10 cellular contexts compared by ENCODE assay signal in the genomic region with DNA sequence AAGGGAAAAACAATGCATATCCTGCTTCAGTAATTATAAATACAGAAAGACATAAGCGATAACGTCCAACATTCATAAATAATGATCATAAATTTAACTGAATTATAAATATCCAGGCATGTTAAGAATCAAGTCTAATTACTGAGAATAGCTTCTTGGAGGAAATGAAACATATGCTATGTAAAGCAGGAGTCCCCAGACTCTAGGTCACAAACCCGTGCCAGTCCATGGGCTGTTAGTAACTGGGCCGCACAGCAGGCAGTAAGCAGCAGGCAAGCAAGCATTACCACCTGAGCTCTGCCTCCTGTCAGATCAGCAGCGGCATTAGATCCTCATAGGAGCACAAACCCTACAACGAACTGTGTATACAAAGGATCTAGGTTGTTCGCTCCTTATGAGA. TPM values are rescaled to one million over a fixed set of nuclear protein-coding genes. Genes with fewer than 3 reads are reported as not detected.
DNase-seq lines count a peak whose midpoint lies in the region; ATAC-seq, FAIRE-seq and TF ChIP-seq lines count a peak whose summit lies in the region.
"Had no signal": no experiment of that assay in that cellular context is flagged by ENCODE, and none has a peak within 500 bp of the region (broad histone marks: within the 10 kb centered on the region; RNA-seq: fewer than 3 reads in every experiment).

No MANE protein-coding gene starts in this region.

- peaks cover 5% of the 10 kb centered on the region for H3K9me3 ChIP-seq in endodermal cell (ENCODE audit: control insufficient read depth, low read length)

- TF ChIP-seq CTCF in GM20000 (IDR thresholded peaks at IDR 0.05; ENCODE audit: extremely low read depth, missing control alignments), result no peak
- no peak for TF ChIP-seq CTCF in endodermal cell (conservative IDR thresholded peaks at IDR 0.05)

- no peak overlapping the region for H3K4me3 Mint-ChIP-seq in endodermal cell
- no peak overlapping the region for H3K4me3 Mint-ChIP-seq in activated naive CD4-positive, alpha-beta T cell treated with anti-CD3 and anti-CD28 coated beads for 36 hours

- 40 to 72% methylated on average over 1 to 7 of the region's 7 CpGs for WGBS in endodermal cell (ENCODE audit: insufficient coverage in 1 of 2, insufficient read length in 1 of 2), 2 experiments

- intact Hi-C loops in activated naive CD4-positive, alpha-beta T cell treated with anti-CD3 and anti-CD28 coated beads for 36 hours (cut with micrococcal nuclease), result loop anchor here (1.0 to 2.0 kb wide), 2 partner anchors 50 to 106 kb away; a partner anchor contains a TSS

- no peak overlapping the region for H3K27ac ChIP-seq in endodermal cell (ENCODE audit: low read depth, low read length)
- H3K27ac ChIP-seq: skin epidermis had no signal

- DNase-seq in GM12891 (ENCODE audit: insufficient read length, low spot score), result no peak
- DNase-seq in GM20000 (ENCODE audit: low spot score), result peak; percentile 14
- peak; percentile 68 for DNase-seq in endodermal cell
- DNase-seq in activated CD8-positive, alpha-beta memory T cell treated with anti-CD3 and anti-CD28 coated beads, Interleukin-2, amount 50 U/mL, for 48 hours, result no peak
- no peak for DNase-seq in NCI-H1048 (lab: John Stamatoyannopoulos, UW)
- no peak for DNase-seq in activated naive CD4-positive, alpha-beta T cell treated with anti-CD3 and anti-CD28 coated beads for 36 hours
- DNase-seq in dermis blood vessel endothelial cell, result no peak
- DNase-seq: effector CD4-positive, alpha-beta T cell had no signal

- H3K27me3 ChIP-seq in endodermal cell (ENCODE audit: control insufficient read depth, insufficient read depth, low read length, poor library complexity, severe bottlenecking), result no peaks in the 10 kb centered on the region

- peak; percentile 91 for ATAC-seq in HG03159 (IDR thresholded peaks at IDR 0.05; ENCODE audit: unreplicated experiment)

- no peak overlapping the region for H3K4me3 ChIP-seq in endodermal cell (ENCODE audit: low read length)
- H3K4me3 ChIP-seq: skin epidermis had no signal

- FAIRE-seq in GM12891 (lab: Jason Lieb, UNC), result peak; percentile 91

- H3K9me3 Mint-ChIP-seq in endodermal cell, result peaks cover 4% of the 10 kb centered on the region
- no peaks in the 10 kb centered on the region for H3K9me3 Mint-ChIP-seq in activated naive CD4-positive, alpha-beta T cell treated with anti-CD3 and anti-CD28 coated beads for 36 hours

- CTCF ChIA-PET in activated naive CD4-positive, alpha-beta T cell treated with anti-CD3 and anti-CD28 coated beads for 36 hours (lab: Charles Lee), result interaction anchor here (0.6 to 0.7 kb wide), 4 partner anchors 12 to 59 kb away, joined by 3 to 8 read pairs (median 4); no protein-coding TSS in a partner anchor

- H3K36me3 Mint-ChIP-seq in endodermal cell (ENCODE audit: low read depth), result peaks cover 23% of the 10 kb centered on the region
- peaks cover 13% of the 10 kb centered on the region for H3K36me3 Mint-ChIP-seq in activated naive CD4-positive, alpha-beta T cell treated with anti-CD3 and anti-CD28 coated beads for 36 hours (ENCODE audit: low read depth)

- H3K27ac Mint-ChIP-seq in endodermal cell, result no peak overlapping the region
- H3K27ac Mint-ChIP-seq in activated naive CD4-positive, alpha-beta T cell treated with anti-CD3 and anti-CD28 coated beads for 36 hours, result no peak overlapping the region

- TF ChIP-seq POLR2A in GM12891 (IDR thresholded peaks at IDR 0.05; ENCODE audit: low read depth, low read length), result no peak

- H3K36me3 ChIP-seq in endodermal cell (ENCODE audit: control insufficient read depth, insufficient read depth, low read length), result peaks cover 17% of the 10 kb centered on the region

- peaks cover 17% of the 10 kb centered on the region for H3K4me1 ChIP-seq in endodermal cell (ENCODE audit: control insufficient read depth, insufficient read depth, low read length)

- no peaks in the 10 kb centered on the region for H3K27me3 Mint-ChIP-seq in endodermal cell (ENCODE audit: insufficient read depth)
- no peaks in the 10 kb centered on the region for H3K27me3 Mint-ChIP-seq in activated naive CD4-positive, alpha-beta T cell treated with anti-CD3 and anti-CD28 coated beads for 36 hours (ENCODE audit: low read depth)

- peaks cover 57% of the 10 kb centered on the region for H3K4me1 Mint-ChIP-seq in endodermal cell
- H3K4me1 Mint-ChIP-seq in activated naive CD4-positive, alpha-beta T cell treated with anti-CD3 and anti-CD28 coated beads for 36 hours (ENCODE audit: low read depth), result peaks cover 32% of the 10 kb centered on the region

- no peak overlapping the region for H3K9ac ChIP-seq in endodermal cell (ENCODE audit: extremely low read depth, low read length, poor library complexity, severe bottlenecking)

TF ChIP-seq in GM12891, 5 proteins besides CTCF, POLR2A, EP300 and RAD21:
- TF ChIP-seq TAF1 (IDR thresholded peaks at IDR 0.05; ENCODE audit: low read depth, low read length) (no peak), POLR2AphosphoS5 (IDR thresholded peaks at IDR 0.05; ENCODE audit: low read depth, low read length) (no peak), SPI1 (IDR thresholded peaks at IDR 0.05; ENCODE audit: low read depth, low read length) (peak; percentile 44; the same call in 1 of the 2 replicates), POU2F2 (IDR thresholded peaks at IDR 0.05; ENCODE audit: low read depth, low read length) (no peak)

RNA-seq across cellular contexts. Expression of a gene that starts 50.5 kb away (rescaled TPM):
- polyA plus RNA-seq in GM12891 (2012; ENCODE audit: low read depth, missing spikeins), result 14.3 TPM
- total RNA-seq in endodermal cell (10 to 100 TPM; 51.0 to 73.5 TPM), dermis blood vessel endothelial cell (34.5 and 81.9 TPM in 2 replicates)
- 25.8 TPM for polyA plus RNA-seq in endodermal cell (2013, experiment 1 of 2)
- 29.1 TPM for polyA plus RNA-seq in endodermal cell (2013, experiment 2 of 2)
- 10 to 100 TPM; 17.1 to 18.5 TPM for total RNA-seq in activated naive CD4-positive, alpha-beta T cell treated with anti-CD3 and anti-CD28 coated beads for 36 hours

RNA-seq across cellular contexts. Expression of a gene that starts 50.7 kb away (rescaled TPM):
- 9.3 TPM for polyA plus RNA-seq in GM12891 (2012; ENCODE audit: low read depth, missing spikeins)
- total RNA-seq in endodermal cell (10 to 100 TPM; 11.3 to 14.8 TPM), dermis blood vessel endothelial cell (53.4 and 65.0 TPM in 2 replicates)
- polyA plus RNA-seq in endodermal cell (2013, experiment 1 of 2), result 15.2 TPM
- polyA plus RNA-seq in endodermal cell (2013, experiment 2 of 2), result 15.4 TPM
- 10 to 100 TPM; 26.8 to 29.0 TPM for total RNA-seq in activated naive CD4-positive, alpha-beta T cell treated with anti-CD3 and anti-CD28 coated beads for 36 hours

Comparison
In these comparisons a context has a peak if more than half of its experiments do, and no peak if none do; other contexts are left out.
1. DNase-seq: peak in GM20000 (single experiment) and endodermal cell (single experiment); none in GM12891 (single experiment), activated CD8-positive, alpha-beta memory T cell treated with anti-CD3 and anti-CD28 coated beads, Interleukin-2, amount 50 U/mL, for 48 hours (single experiment), NCI-H1048 (single experiment), activated naive CD4-positive, alpha-beta T cell treated with anti-CD3 and anti-CD28 coated beads for 36 hours (single experiment) and dermis blood vessel endothelial cell (single experiment).